ENCODE assay signal across 36 cellular contexts in the genomic region with DNA sequence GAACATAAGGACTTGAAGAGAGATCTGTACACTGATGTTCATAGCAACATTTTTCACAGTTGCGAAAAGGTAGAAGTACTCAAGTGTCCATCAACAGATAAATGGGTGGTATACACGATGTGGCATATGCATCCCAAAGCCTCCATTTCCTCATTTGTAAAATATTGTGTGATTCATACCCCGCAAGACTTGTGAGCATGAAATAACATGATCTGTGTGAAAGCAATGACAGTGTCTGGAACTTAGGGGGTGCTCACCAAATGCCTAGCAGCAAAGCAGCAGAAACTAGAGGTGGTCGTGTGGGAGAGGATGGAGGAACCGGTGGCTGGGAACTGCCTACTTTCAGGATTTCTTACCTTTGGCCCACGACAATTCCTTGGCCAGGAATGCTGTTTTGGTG.
DNase-seq lines count a peak whose midpoint lies in the region; ATAC-seq, FAIRE-seq and TF ChIP-seq lines count a peak whose summit lies in the region.
"Had no signal": no experiment of that assay in that cellular context is flagged by ENCODE, and none has a peak within 500 bp of the region (broad histone marks: within the 10 kb centered on the region; RNA-seq: fewer than 3 reads in every experiment).

No MANE protein-coding gene starts in this region.

- no peaks in the 10 kb centered on the region for H3K79me2 ChIP-seq in mammary epithelial cell (ENCODE audit: insufficient read depth, low read length)

- ATAC-seq in foreskin keratinocyte (peak; percentile 64), GM21723 (IDR thresholded peaks at IDR 0.05; ENCODE audit: unreplicated experiment) (no peak)
- ATAC-seq: A549; CD8-positive, alpha-beta T cell had no signal

- H3K27me3 ChIP-seq in mammary epithelial cell (ENCODE audit: insufficient read depth, low read length) (no peaks in the 10 kb centered on the region), breast epithelium (no peaks in the 10 kb centered on the region), bronchial epithelial cell (ENCODE audit: control insufficient read depth, insufficient read depth, low read length) (no peaks in the 10 kb centered on the region), foreskin keratinocyte (no peaks in the 10 kb centered on the region)
- H3K27me3 ChIP-seq: BE2C; BLaER1; BLaER1 treated with 17β-estradiol and CSF1 and Interleukin-3, amounts not matched to agents 10 nM and 100 nM had no signal

- dilution Hi-C loops in mammary epithelial cell (cut with HindIII; ENCODE audit: low sequenced_read_pairs): no loop called here

- no peak for TF ChIP-seq CTCF in mammary epithelial cell (conservative IDR thresholded peaks at IDR 0.05 in 1 of 2, IDR thresholded peaks at IDR 0.05 in 1 of 2; ENCODE audit: extremely low read depth in 1 of 2, insufficient read depth in 1 of 2, low read depth in 1 of 2, low read length in 2 of 2)
- no peak for TF ChIP-seq CTCF in breast epithelium (IDR thresholded peaks at IDR 0.05)
- no peak for TF ChIP-seq CTCF in bronchial epithelial cell (IDR thresholded peaks at IDR 0.05; ENCODE audit: insufficient read depth, low read length, severe bottlenecking)
- TF ChIP-seq CTCF in epithelial cell of esophagus (IDR thresholded peaks at IDR 0.05; ENCODE audit: insufficient read depth, low read depth, low read length, missing control alignments): no peak
- TF ChIP-seq CTCF in foreskin keratinocyte (conservative IDR thresholded peaks at IDR 0.05): peak; percentile 23

- peaks cover 20% of the 10 kb centered on the region for H3K27me3 Mint-ChIP-seq in activated CD4-positive, alpha-beta T cell treated with anti-CD3 and anti-CD28 coated beads, Interleukin-2, amount 10 ng/mL, durations not matched to agents 7 days and 5 days
- H3K27me3 Mint-ChIP-seq: B cell; CD4-positive, CD25-positive, alpha-beta regulatory T cell had no signal

- intact Hi-C loops in mammary epithelial cell (cut with micrococcal nuclease): no loop called here
- intact Hi-C loops in breast epithelium (cut with DNase I; ENCODE audit: low total_unique reads): no loop called here

- no peak for FAIRE-seq in bronchial epithelial cell (lab: Jason Lieb, UNC)
- FAIRE-seq: A204.1, A549, D721Med had no signal

- H3K9me3 ChIP-seq in mammary epithelial cell (replicated peaks; ENCODE audit: insufficient read depth, low read length) (no peaks in the 10 kb centered on the region), breast epithelium (peaks cover 0 to 2% of the 10 kb centered on the region in 2 donors)
- H3K9me3 ChIP-seq: A549, BE2C, BLaER1, Caco-2 had no signal

- no peak overlapping the region for H3K4me2 ChIP-seq in mammary epithelial cell (ENCODE audit: insufficient read depth, low read depth, low read length)
- H3K4me2 ChIP-seq: A549; BLaER1; BLaER1 treated with 17β-estradiol and CSF1 and Interleukin-3, amounts not matched to agents 10 nM and 100 nM had no signal

- POLR2A ChIA-PET in activated CD4-positive, alpha-beta T cell treated with anti-CD3 and anti-CD28 coated beads, Interleukin-2, amount 10 ng/mL, durations not matched to agents 7 days and 5 days (lab: Charles Lee): no interaction called here

- WGBS in mammary epithelial cell (ENCODE audit: low coverage, missing lambda C conversion rate): 82% methylated on average over 6 of the region's 6 CpGs

- H2AFZ ChIP-seq in mammary epithelial cell (ENCODE audit: low read depth, low read length): no peak overlapping the region

- H3K27ac ChIP-seq in mammary epithelial cell (ENCODE audit: insufficient read depth, low read depth, low read length) (no peak overlapping the region), breast epithelium (no peak overlapping the region), foreskin keratinocyte (no peak overlapping the region)
- H3K27ac ChIP-seq: 22Rv1; A549; BLaER1; BLaER1 treated with 17β-estradiol and CSF1 and Interleukin-3, amounts not matched to agents 10 nM and 100 nM; C4-2B had no signal

- H3K4me1 Mint-ChIP-seq in activated CD4-positive, alpha-beta T cell treated with anti-CD3 and anti-CD28 coated beads, Interleukin-2, amount 10 ng/mL, durations not matched to agents 7 days and 5 days: no peaks in the 10 kb centered on the region
- H3K4me1 Mint-ChIP-seq: B cell; CD14-positive monocyte; CD4-positive, CD25-positive, alpha-beta regulatory T cell; CD8-positive, alpha-beta memory T cell had no signal

- H3K36me3 ChIP-seq in mammary epithelial cell (ENCODE audit: insufficient read depth, low read length) (no peaks in the 10 kb centered on the region), breast epithelium (no peaks in the 10 kb centered on the region), bronchial epithelial cell (ENCODE audit: control insufficient read depth, insufficient read depth, low read length) (no peaks in the 10 kb centered on the region)
- H3K36me3 ChIP-seq: BE2C; BLaER1; BLaER1 treated with 17β-estradiol and CSF1 and Interleukin-3, amounts not matched to agents 10 nM and 100 nM had no signal

- DNase-seq in mammary epithelial cell (peak; percentile 2), breast epithelium (ENCODE audit: low spot score in 2 of 2) (no peak), bronchial epithelial cell (ENCODE audit: low read depth) (peak; percentile 57), epithelial cell of esophagus (ENCODE audit: low read depth) (peak; percentile 60), foreskin keratinocyte (peak; percentile 25 to 61), DMS53 (lab: John Stamatoyannopoulos, UW) (no peak)
- DNase-seq in activated CD4-positive, alpha-beta T cell treated with anti-CD3 and anti-CD28 coated beads, Interleukin-2, amount 10 ng/mL, durations not matched to agents 7 days and 5 days: no peak
- DNase-seq: 8988T; ACHN; AML-193; BE2C; C1 segment of cervical spinal cord; Caco-2; Calu3; CD4-positive, alpha-beta memory T cell; CD4-positive, alpha-beta T cell; CD4-positive, CD25-positive, alpha-beta regulatory T cell; CD8-positive, alpha-beta memory T cell; CD8-positive, alpha-beta T cell; COR-L47; DMS 273 treated with DMSO at 0.1 percent for 48 hours; DMS153; DMS79; DMS79 treated with DMSO at 0.1 percent for 48 hours; DND-41; EL had no signal

- H3K4me1 ChIP-seq in mammary epithelial cell (ENCODE audit: insufficient read depth, low read length) (no peaks in the 10 kb centered on the region), breast epithelium (no peaks in the 10 kb centered on the region), foreskin keratinocyte (peaks cover 11% of the 10 kb centered on the region)
- H3K4me1 ChIP-seq: A549; BE2C; BLaER1; BLaER1 treated with 17β-estradiol and CSF1 and Interleukin-3, amounts not matched to agents 10 nM and 100 nM; Caco-2 had no signal

- in situ Hi-C loops in mammary epithelial cell (cut with MboI; ENCODE audit: low sequenced_read_pairs in 2 of 2): no loop called here

- H4K20me1 ChIP-seq in mammary epithelial cell (ENCODE audit: insufficient read depth, low read length): no peaks in the 10 kb centered on the region
- H4K20me1 ChIP-seq: BLaER1; BLaER1 treated with 17β-estradiol and CSF1 and Interleukin-3, amounts not matched to agents 10 nM and 100 nM had no signal

- no peak overlapping the region for H3K4me3 Mint-ChIP-seq in activated CD4-positive, alpha-beta T cell treated with anti-CD3 and anti-CD28 coated beads, Interleukin-2, amount 10 ng/mL, durations not matched to agents 7 days and 5 days
- H3K4me3 Mint-ChIP-seq: B cell; CD14-positive monocyte; CD4-positive, alpha-beta memory T cell; CD4-positive, alpha-beta T cell; CD4-positive, CD25-positive, alpha-beta regulatory T cell; CD8-positive, alpha-beta memory T cell; CD8-positive, alpha-beta T cell had no signal

- no peaks in the 10 kb centered on the region for H3K9me3 Mint-ChIP-seq in activated CD4-positive, alpha-beta T cell treated with anti-CD3 and anti-CD28 coated beads, Interleukin-2, amount 10 ng/mL, durations not matched to agents 7 days and 5 days
- H3K9me3 Mint-ChIP-seq: CD4-positive, alpha-beta T cell; CD4-positive, CD25-positive, alpha-beta regulatory T cell; CD8-positive, alpha-beta T cell had no signal

- H3K4me3 ChIP-seq in mammary epithelial cell (replicated peaks in 1 of 3; ENCODE audit: insufficient read depth in 1 of 3, low read depth in 2 of 3, low read length in 3 of 3) (no peak overlapping the region), breast epithelium (no peak overlapping the region), bronchial epithelial cell (ENCODE audit: low read depth, low read length) (no peak overlapping the region), epithelial cell of esophagus (ENCODE audit: low read length) (no peak overlapping the region)
- H3K4me3 ChIP-seq: A549; BLaER1; BLaER1 treated with 17β-estradiol and CSF1 and Interleukin-3, amounts not matched to agents 10 nM and 100 nM had no signal

- H3K9ac ChIP-seq in mammary epithelial cell (ENCODE audit: insufficient read depth, low read length): no peak overlapping the region
- H3K9ac ChIP-seq: BLaER1; BLaER1 treated with 17β-estradiol and CSF1 and Interleukin-3, amounts not matched to agents 10 nM and 100 nM had no signal

- H3K36me3 Mint-ChIP-seq in activated CD4-positive, alpha-beta T cell treated with anti-CD3 and anti-CD28 coated beads, Interleukin-2, amount 10 ng/mL, durations not matched to agents 7 days and 5 days (ENCODE audit: low read depth): no peaks in the 10 kb centered on the region
- H3K36me3 Mint-ChIP-seq: CD14-positive monocyte; CD4-positive, alpha-beta memory T cell; CD4-positive, CD25-positive, alpha-beta regulatory T cell; CD8-positive, alpha-beta memory T cell; CD8-positive, alpha-beta T cell had no signal

- BruUV-seq in mammary epithelial cell (replicated peaks; lab: Mats Ljungman, UMichigan): no TSS peak

- CTCF ChIA-PET in mammary epithelial cell (lab: Charles Lee; ENCODE audit: low non-redundant PET): no interaction called here
- CTCF ChIA-PET in activated CD4-positive, alpha-beta T cell treated with anti-CD3 and anti-CD28 coated beads, Interleukin-2, amount 10 ng/mL, durations not matched to agents 7 days and 5 days (lab: Charles Lee): no interaction called here

- no peak overlapping the region for H3K27ac Mint-ChIP-seq in activated CD4-positive, alpha-beta T cell treated with anti-CD3 and anti-CD28 coated beads, Interleukin-2, amount 10 ng/mL, durations not matched to agents 7 days and 5 days
- H3K27ac Mint-ChIP-seq: B cell; CD14-positive monocyte; CD4-positive, alpha-beta memory T cell; CD4-positive, alpha-beta T cell; CD8-positive, alpha-beta memory T cell; CD8-positive, alpha-beta T cell had no signal

- no peak for TF ChIP-seq POLR2A in breast epithelium (IDR thresholded peaks at IDR 0.05)

Comparison
In these comparisons a context has a peak if more than half of its experiments do, and no peak if none do; other contexts are left out.
1. DNase-seq: peak in mammary epithelial cell (single experiment), bronchial epithelial cell (single experiment), epithelial cell of esophagus (single experiment) and foreskin keratinocyte (2 of 2); none in breast epithelium (0 of 2), DMS53 (single experiment) and activated CD4-positive, alpha-beta T cell treated with anti-CD3 and anti-CD28 coated beads, Interleukin-2, amount 10 ng/mL, durations not matched to agents 7 days and 5 days (single experiment).